In genomic region chr4:140955528-140956094, GRCh38 we compare ENCODE assay signal across 18 cellular contexts.
"Had no signal": no experiment of that assay in that cellular context is flagged by ENCODE, and none has a peak within 500 bp of the region (broad histone marks: within the 10 kb centered on the region; RNA-seq: fewer than 3 reads in every experiment).

No MANE protein-coding gene starts in this region.

- H3K9ac ChIP-seq: parathyroid adenoma had no signal

- H3K27ac ChIP-seq: cardiac muscle cell, parathyroid adenoma had no signal

- H3K27me3 Mint-ChIP-seq: activated CD8-positive, alpha-beta memory T cell treated with anti-CD3 and anti-CD28 coated beads, Interleukin-2, amount 10 ng/mL, durations not matched to agents 7 days and 5 days; activated naive CD8-positive, alpha-beta T cell treated with anti-CD3 and anti-CD28 coated beads, Interleukin-2, amount 50 U/mL, for 24 hours; stimulated activated naive CD8-positive, alpha-beta T cell treated with anti-CD3 and anti-CD28 coated beads, Interleukin-15, Interleukin-2, amounts not matched to agents 100 ng/mL and 50 ng/mL, for 24 hours had no signal

- H3K4me3 ChIP-seq: cardiac muscle cell, heart right ventricle, smooth muscle cell, uterus had no signal

- H3K36me3 ChIP-seq: cardiac muscle cell, heart right ventricle, uterus had no signal

- DNase-seq: activated CD4-positive, alpha-beta T cell treated with anti-CD3 and anti-CD28 coated beads, Interleukin-2, amount 50 U/mL, for 48 hours; activated CD8-positive, alpha-beta memory T cell treated with anti-CD3 and anti-CD28 coated beads, Interleukin-2, amount 10 ng/mL, durations not matched to agents 7 days and 5 days; activated naive CD4-positive, alpha-beta T cell treated with anti-CD3 and anti-CD28 coated beads for 36 hours; activated naive CD8-positive, alpha-beta T cell treated with anti-CD3 and anti-CD28 coated beads, Interleukin-2, amount 50 U/mL, for 24 hours; activated T-cell treated with anti-CD3 and anti-CD28 coated beads, Interleukin-2, amount 50 U/mL, for 1 hour; heart right ventricle; left colon; midbrain; right cardiac atrium; stimulated activated CD4-positive, alpha-beta T cell treated with anti-CD3 and anti-CD28 coated beads, Interleukin-4, amount 100 ng/mL, for 4 hours; uterus had no signal

- H3K4me3 Mint-ChIP-seq: activated CD8-positive, alpha-beta memory T cell treated with anti-CD3 and anti-CD28 coated beads, Interleukin-2, amount 10 ng/mL, durations not matched to agents 7 days and 5 days; activated naive CD4-positive, alpha-beta T cell treated with anti-CD3 and anti-CD28 coated beads for 36 hours; activated naive CD8-positive, alpha-beta T cell treated with anti-CD3 and anti-CD28 coated beads, Interleukin-2, amount 50 U/mL, for 24 hours; neural crest cell; stimulated activated naive CD8-positive, alpha-beta T cell treated with anti-CD3 and anti-CD28 coated beads, Interleukin-15, Interleukin-2, amounts not matched to agents 100 ng/mL and 50 ng/mL, for 24 hours had no signal

- H3K27ac Mint-ChIP-seq: activated CD8-positive, alpha-beta memory T cell treated with anti-CD3 and anti-CD28 coated beads, Interleukin-2, amount 10 ng/mL, durations not matched to agents 7 days and 5 days; activated naive CD8-positive, alpha-beta T cell treated with anti-CD3 and anti-CD28 coated beads, Interleukin-2, amount 50 U/mL, for 24 hours; activated T-helper 2 cell treated with anti-CD3 and anti-CD28 coated beads, Interferon-gamma antibody, Interleukin-2, Interleukin-4, amounts not matched to agents 10 μg/mL and 5 μg/mL and 100 μg/mL, durations not matched to agents 14 hours and 24 hours and 36 hours; stimulated activated naive CD8-positive, alpha-beta T cell treated with anti-CD3 and anti-CD28 coated beads, Interleukin-15, Interleukin-2, amounts not matched to agents 100 ng/mL and 50 ng/mL, for 24 hours had no signal

- H3K4me1 Mint-ChIP-seq: activated CD8-positive, alpha-beta memory T cell treated with anti-CD3 and anti-CD28 coated beads, Interleukin-2, amount 10 ng/mL, durations not matched to agents 7 days and 5 days; activated naive CD8-positive, alpha-beta T cell treated with anti-CD3 and anti-CD28 coated beads, Interleukin-2, amount 50 U/mL, for 24 hours; neural crest cell had no signal

- H3K79me2 ChIP-seq: parathyroid adenoma had no signal

- H3K9me3 ChIP-seq: uterus had no signal

- H3K27me3 ChIP-seq: cardiac muscle cell, heart right ventricle, uterus had no signal

- H3K36me3 Mint-ChIP-seq: activated CD8-positive, alpha-beta memory T cell treated with anti-CD3 and anti-CD28 coated beads, Interleukin-2, amount 10 ng/mL, durations not matched to agents 7 days and 5 days had no signal

- H2AFZ ChIP-seq: parathyroid adenoma had no signal

- ATAC-seq: activated CD8-positive, alpha-beta memory T cell treated with anti-CD3 and anti-CD28 coated beads, Interleukin-2, amount 10 ng/mL, durations not matched to agents 7 days and 5 days; activated naive CD8-positive, alpha-beta T cell treated with anti-CD3 and anti-CD28 coated beads, Interleukin-2, amount 50 U/mL, for 24 hours; esophagus mucosa; left colon; right cardiac atrium had no signal

- H3K4me1 ChIP-seq: parathyroid adenoma, uterus had no signal
